Comparison of ENCODE assay signal across 1 cellular context in genomic region chr3:107680698-107681097, GRCh38.
TF ChIP-seq lines count a peak whose summit lies in the region.

No MANE protein-coding gene starts in this region.

TF ChIP-seq in GM23338, 12 proteins besides CTCF, POLR2A, EP300 and RAD21 (continued from another document):
- TF ChIP-seq, protein P1, sequence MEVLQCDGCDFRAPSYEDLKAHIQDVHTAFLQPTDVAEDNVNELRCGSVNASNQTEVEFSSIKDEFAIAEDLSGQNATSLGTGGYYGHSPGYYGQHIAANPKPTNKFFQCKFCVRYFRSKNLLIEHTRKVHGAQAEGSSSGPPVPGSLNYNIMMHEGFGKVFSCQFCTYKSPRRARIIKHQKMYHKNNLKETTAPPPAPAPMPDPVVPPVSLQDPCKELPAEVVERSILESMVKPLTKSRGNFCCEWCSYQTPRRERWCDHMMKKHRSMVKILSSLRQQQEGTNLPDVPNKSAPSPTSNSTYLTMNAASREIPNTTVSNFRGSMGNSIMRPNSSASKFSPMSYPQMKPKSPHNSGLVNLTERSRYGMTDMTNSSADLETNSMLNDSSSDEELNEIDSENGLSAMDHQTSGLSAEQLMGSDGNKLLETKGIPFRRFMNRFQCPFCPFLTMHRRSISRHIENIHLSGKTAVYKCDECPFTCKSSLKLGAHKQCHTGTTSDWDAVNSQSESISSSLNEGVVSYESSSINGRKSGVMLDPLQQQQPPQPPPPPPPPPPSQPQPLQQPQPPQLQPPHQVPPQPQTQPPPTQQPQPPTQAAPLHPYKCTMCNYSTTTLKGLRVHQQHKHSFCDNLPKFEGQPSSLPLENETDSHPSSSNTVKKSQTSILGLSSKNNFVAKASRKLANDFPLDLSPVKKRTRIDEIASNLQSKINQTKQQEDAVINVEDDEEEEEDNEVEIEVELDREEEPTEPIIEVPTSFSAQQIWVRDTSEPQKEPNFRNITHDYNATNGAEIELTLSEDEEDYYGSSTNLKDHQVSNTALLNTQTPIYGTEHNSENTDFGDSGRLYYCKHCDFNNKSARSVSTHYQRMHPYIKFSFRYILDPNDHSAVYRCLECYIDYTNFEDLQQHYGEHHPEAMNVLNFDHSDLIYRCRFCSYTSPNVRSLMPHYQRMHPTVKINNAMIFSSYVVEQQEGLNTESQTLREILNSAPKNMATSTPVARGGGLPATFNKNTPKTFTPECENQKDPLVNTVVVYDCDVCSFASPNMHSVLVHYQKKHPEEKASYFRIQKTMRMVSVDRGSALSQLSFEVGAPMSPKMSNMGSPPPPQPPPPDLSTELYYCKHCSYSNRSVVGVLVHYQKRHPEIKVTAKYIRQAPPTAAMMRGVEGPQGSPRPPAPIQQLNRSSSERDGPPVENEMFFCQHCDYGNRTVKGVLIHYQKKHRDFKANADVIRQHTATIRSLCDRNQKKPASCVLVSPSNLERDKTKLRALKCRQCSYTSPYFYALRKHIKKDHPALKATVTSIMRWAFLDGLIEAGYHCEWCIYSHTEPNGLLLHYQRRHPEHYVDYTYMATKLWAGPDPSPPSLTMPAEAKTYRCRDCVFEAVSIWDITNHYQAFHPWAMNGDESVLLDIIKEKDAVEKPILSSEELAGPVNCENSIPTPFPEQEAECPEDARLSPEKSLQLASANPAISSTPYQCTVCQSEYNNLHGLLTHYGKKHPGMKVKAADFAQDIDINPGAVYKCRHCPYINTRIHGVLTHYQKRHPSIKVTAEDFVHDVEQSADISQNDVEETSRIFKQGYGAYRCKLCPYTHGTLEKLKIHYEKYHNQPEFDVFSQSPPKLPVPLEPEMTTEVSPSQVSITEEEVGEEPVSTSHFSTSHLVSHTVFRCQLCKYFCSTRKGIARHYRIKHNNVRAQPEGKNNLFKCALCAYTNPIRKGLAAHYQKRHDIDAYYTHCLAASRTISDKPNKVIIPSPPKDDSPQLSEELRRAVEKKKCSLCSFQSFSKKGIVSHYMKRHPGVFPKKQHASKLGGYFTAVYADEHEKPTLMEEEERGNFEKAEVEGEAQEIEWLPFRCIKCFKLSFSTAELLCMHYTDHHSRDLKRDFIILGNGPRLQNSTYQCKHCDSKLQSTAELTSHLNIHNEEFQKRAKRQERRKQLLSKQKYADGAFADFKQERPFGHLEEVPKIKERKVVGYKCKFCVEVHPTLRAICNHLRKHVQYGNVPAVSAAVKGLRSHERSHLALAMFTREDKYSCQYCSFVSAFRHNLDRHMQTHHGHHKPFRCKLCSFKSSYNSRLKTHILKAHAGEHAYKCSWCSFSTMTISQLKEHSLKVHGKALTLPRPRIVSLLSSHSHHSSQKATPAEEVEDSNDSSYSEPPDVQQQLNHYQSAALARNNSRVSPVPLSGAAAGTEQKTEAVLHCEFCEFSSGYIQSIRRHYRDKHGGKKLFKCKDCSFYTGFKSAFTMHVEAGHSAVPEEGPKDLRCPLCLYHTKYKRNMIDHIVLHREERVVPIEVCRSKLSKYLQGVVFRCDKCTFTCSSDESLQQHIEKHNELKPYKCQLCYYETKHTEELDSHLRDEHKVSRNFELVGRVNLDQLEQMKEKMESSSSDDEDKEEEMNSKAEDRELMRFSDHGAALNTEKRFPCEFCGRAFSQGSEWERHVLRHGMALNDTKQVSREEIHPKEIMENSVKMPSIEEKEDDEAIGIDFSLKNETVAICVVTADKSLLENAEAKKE (CRISPR knock-in tag; IDR thresholded peaks at IDR 0.05): no peak
- TF ChIP-seq ZNF331 (CRISPR knock-in tag; IDR thresholded peaks at IDR 0.05; ENCODE audit: low read depth) (no peak), NANOG (IDR thresholded peaks at IDR 0.05; ENCODE audit: borderline replicate concordance) (no peak), JUNB (IDR thresholded peaks at IDR 0.05; ENCODE audit: unreplicated experiment) (no peak), EZH2 (IDR thresholded peaks at IDR 0.05; ENCODE audit: low read depth, unreplicated experiment) (no peak), POLR2AphosphoS5 (IDR thresholded peaks at IDR 0.05; ENCODE audit: low read depth) (no peak)
